Comparison of ENCODE assay signal across 8 cellular contexts in genomic region chr6:33273129-33273923, GRCh38. TPM values are rescaled to one million over a fixed set of nuclear protein-coding genes. Genes with fewer than 3 reads are reported as not detected.
DNase-seq lines count a peak whose midpoint lies in the region; ATAC-seq and TF ChIP-seq lines count a peak whose summit lies in the region.

No MANE protein-coding gene starts in this region.

- in situ Hi-C loops in G401 (cut with HindIII; ENCODE audit: low sequenced_read_pairs) = no loop called here

- H3K9me3 ChIP-seq in Caco-2 (no peaks in the 10 kb centered on the region), ectodermal cell (ENCODE audit: control insufficient read depth, low read length) (no peaks in the 10 kb centered on the region), neural progenitor cell (ENCODE audit: low read depth) (no peaks in the 10 kb centered on the region)

- 69 to 77% methylated on average over 11 of the region's 11 CpGs for WGBS in ectodermal cell, 2 experiments

- TF ChIP-seq CTCF in Caco-2 (IDR thresholded peaks at IDR 0.05; ENCODE audit: insufficient read depth in 1 of 2, low read depth in 1 of 2, low read length in 1 of 2, severe bottlenecking in 1 of 2, unreplicated experiment in 1 of 2) = no peak
- TF ChIP-seq CTCF in NB4 (IDR thresholded peaks at IDR 0.05; ENCODE audit: low read depth, low read length) = no peak
- no peak for TF ChIP-seq CTCF in neural progenitor cell (IDR thresholded peaks at IDR 0.05)

- H3F3A ChIP-seq in neural progenitor cell (ENCODE audit: low read depth) = peaks cover 65% of the 10 kb centered on the region

- peak overlapping the region; percentile 94 for H3K9ac ChIP-seq in neural progenitor cell

- peak overlapping the region; percentile 98 for H3K4me2 ChIP-seq in neural progenitor cell

- H3K27me3 ChIP-seq in Caco-2 (replicated peaks; ENCODE audit: control insufficient read depth, insufficient read depth, low read length) (no peaks in the 10 kb centered on the region), ectodermal cell (ENCODE audit: control insufficient read depth, insufficient read depth, low read length, poor library complexity, severe bottlenecking) (no peaks in the 10 kb centered on the region), neural progenitor cell (no peaks in the 10 kb centered on the region)

- H2AFZ ChIP-seq in neural progenitor cell (replicated peaks) = no peak overlapping the region

- peaks cover 52% of the 10 kb centered on the region for H3K79me2 ChIP-seq in neural progenitor cell (ENCODE audit: low read depth)

- POLR2A ChIA-PET in Caco-2 (lab: Charles Lee) = no interaction called here

- peaks cover 9% of the 10 kb centered on the region for H3K36me3 ChIP-seq in Caco-2 (ENCODE audit: control insufficient read depth, insufficient read depth, low read length)
- peaks cover 29% of the 10 kb centered on the region for H3K36me3 ChIP-seq in ectodermal cell (ENCODE audit: control insufficient read depth, insufficient read depth, low read length)
- H3K36me3 ChIP-seq in neural progenitor cell = peaks cover 8% of the 10 kb centered on the region

- no peak for ATAC-seq in HG02981 (IDR thresholded peaks at IDR 0.05; ENCODE audit: unreplicated experiment)

- H3K4me3 ChIP-seq in Caco-2 (ENCODE audit: low read depth, low read length) (peak overlapping the region; percentile 56), NB4 (ENCODE audit: low read depth, low read length) (peak overlapping the region; percentile 94), ectodermal cell (ENCODE audit: insufficient read depth, low read depth, low read length) (peak overlapping the region; percentile 99), neural progenitor cell (peak overlapping the region; percentile 83)

- no TSS peak for BruUV-seq in Caco-2 (replicated peaks; lab: Mats Ljungman, UMichigan)

- peaks cover 72% of the 10 kb centered on the region for H3K36me3 Mint-ChIP-seq in Caco-2 (ENCODE audit: insufficient read depth, unreplicated experiment)
- H3K36me3 Mint-ChIP-seq in neural progenitor cell = peaks cover 28% of the 10 kb centered on the region

- peak; percentile 10 for TF ChIP-seq POLR2A in NB4 (IDR thresholded peaks at IDR 0.05; ENCODE audit: extremely low read depth, insufficient read length)

- H3K4me1 Mint-ChIP-seq in Caco-2 (ENCODE audit: low read depth, unreplicated experiment) = peaks cover 24% of the 10 kb centered on the region
- H3K4me1 Mint-ChIP-seq in neural progenitor cell = peaks cover 55% of the 10 kb centered on the region

- peak overlapping the region; percentile 95 for H3K4me3 Mint-ChIP-seq in Caco-2 (ENCODE audit: unreplicated experiment)
- H3K4me3 Mint-ChIP-seq in neural progenitor cell = peak overlapping the region; percentile 100

- H3K27ac Mint-ChIP-seq in Caco-2 (ENCODE audit: unreplicated experiment) (peak overlapping the region; percentile 100), neural progenitor cell (no peak overlapping the region)

- no peak overlapping the region for H3K27ac ChIP-seq in ectodermal cell (ENCODE audit: insufficient read depth, low read depth, low read length, poor library complexity, severe bottlenecking)
- H3K27ac ChIP-seq in neural progenitor cell = no peak overlapping the region

- intact Hi-C loops in Caco-2 (cut with micrococcal nuclease; ENCODE audit: unreplicated experiment) = no loop called here

- peaks cover 62% of the 10 kb centered on the region for H4K20me1 ChIP-seq in neural progenitor cell (ENCODE audit: low read depth)

- H3K4me1 ChIP-seq in Caco-2 = peaks cover 18% of the 10 kb centered on the region
- H3K4me1 ChIP-seq in ectodermal cell (ENCODE audit: control insufficient read depth, insufficient read depth, low read length) = peaks cover 26% of the 10 kb centered on the region
- H3K4me1 ChIP-seq in neural progenitor cell = peaks cover 42% of the 10 kb centered on the region

- H3K27me3 Mint-ChIP-seq in Caco-2 (ENCODE audit: insufficient read depth, unreplicated experiment) = no peaks in the 10 kb centered on the region
- peaks cover 6% of the 10 kb centered on the region for H3K27me3 Mint-ChIP-seq in neural progenitor cell (ENCODE audit: insufficient read depth, low read depth)

- no peaks in the 10 kb centered on the region for H3K9me3 Mint-ChIP-seq in Caco-2 (ENCODE audit: unreplicated experiment)
- H3K9me3 Mint-ChIP-seq in neural progenitor cell = no peaks in the 10 kb centered on the region

- CTCF ChIA-PET in Caco-2 (lab: Charles Lee) = no interaction called here

- DNase-seq in Caco-2 (no peak), NB4 (ENCODE audit: low read depth) (no peak), neural progenitor cell (ENCODE audit: low spot score) (no peak), G401 (ENCODE audit: low spot score) (no peak), GOT3 (lab: John Stamatoyannopoulos, UW) (no peak), COR-L47 (lab: John Stamatoyannopoulos, UW) (no peak)

RNA-seq across cellular contexts. Expression of gene RPS18, which starts 1.5 kb away (rescaled TPM):
- 2,340 and 2,366 TPM in 2 replicates for total RNA-seq in Caco-2 (2022)
- polyA plus RNA-seq in ectodermal cell (2013, experiment 1 of 4) = 3,794 TPM
- polyA plus RNA-seq in ectodermal cell (2013, experiment 2 of 4) = 3,592 TPM
- polyA plus RNA-seq in ectodermal cell (2013, experiment 3 of 4) = 3,922 TPM
- 4,303 TPM for polyA plus RNA-seq in ectodermal cell (2013, experiment 4 of 4)
- 4,188 and 4,663 TPM in 2 replicates for total RNA-seq in neural progenitor cell (ENCODE audit: low replicate concordance)
- total RNA-seq in G401 (2014; rRNA removed; shearing (Covaris generic)) = 3,510 and 5,097 TPM in 2 replicates

RNA-seq across cellular contexts. Expression of gene VPS52, which starts 1.6 kb away (rescaled TPM):
- total RNA-seq in Caco-2 (2022) (55.1 and 55.6 TPM in 2 replicates), neural progenitor cell (ENCODE audit: low replicate concordance) (28.7 and 38.4 TPM in 2 replicates)
- 58.2 TPM for polyA plus RNA-seq in ectodermal cell (2013, experiment 1 of 4)
- polyA plus RNA-seq in ectodermal cell (2013, experiment 2 of 4) = 59.1 TPM
- 54.7 TPM for polyA plus RNA-seq in ectodermal cell (2013, experiment 3 of 4)
- polyA plus RNA-seq in ectodermal cell (2013, experiment 4 of 4) = 69.5 TPM
- 11.3 and 27.1 TPM in 2 replicates for total RNA-seq in G401 (2014; rRNA removed; shearing (Covaris generic))

RNA-seq across cellular contexts. Expression of gene B3GALT4, which starts 3.6 kb away (rescaled TPM):
- 0.34 and 0.67 TPM in 2 replicates for total RNA-seq in Caco-2 (2022)
- polyA plus RNA-seq in ectodermal cell (2013, experiment 1 of 4) = 1.3 TPM
- polyA plus RNA-seq in ectodermal cell (2013, experiment 2 of 4) = 2.3 TPM
- polyA plus RNA-seq in ectodermal cell (2013, experiment 3 of 4) = 1.7 TPM
- polyA plus RNA-seq in ectodermal cell (2013, experiment 4 of 4) = 2.5 TPM
- 1.1 and 2.1 TPM in 2 replicates for total RNA-seq in neural progenitor cell (ENCODE audit: low replicate concordance)
- 0.61 and 1.9 TPM in 2 replicates for total RNA-seq in G401 (2014; rRNA removed; shearing (Covaris generic))

RNA-seq across cellular contexts. Expression of gene WDR46, which starts 15.7 kb away (rescaled TPM):
- 58.2 and 62.2 TPM in 2 replicates for total RNA-seq in Caco-2 (2022)
- polyA plus RNA-seq in ectodermal cell (2013, experiment 1 of 4) = 60.2 TPM
- polyA plus RNA-seq in ectodermal cell (2013, experiment 2 of 4) = 61.4 TPM
- polyA plus RNA-seq in ectodermal cell (2013, experiment 3 of 4) = 40.2 TPM
- 50.6 TPM for polyA plus RNA-seq in ectodermal cell (2013, experiment 4 of 4)
- total RNA-seq in neural progenitor cell (ENCODE audit: low replicate concordance) = 31.1 and 43.5 TPM in 2 replicates
- 91.6 and 107 TPM in 2 replicates for total RNA-seq in G401 (2014; rRNA removed; shearing (Covaris generic))

RNA-seq across cellular contexts. Expression of gene PFDN6, which starts 16.1 kb away (rescaled TPM):
- total RNA-seq in Caco-2 (2022) (65.9 and 81.8 TPM in 2 replicates), neural progenitor cell (ENCODE audit: low replicate concordance) (35.6 and 54.5 TPM in 2 replicates)
- polyA plus RNA-seq in ectodermal cell (2013, experiment 1 of 4) = 73.2 TPM
- polyA plus RNA-seq in ectodermal cell (2013, experiment 2 of 4) = 69.5 TPM
- polyA plus RNA-seq in ectodermal cell (2013, experiment 3 of 4) = 80.8 TPM
- 88.7 TPM for polyA plus RNA-seq in ectodermal cell (2013, experiment 4 of 4)
- 131 and 154 TPM in 2 replicates for total RNA-seq in G401 (2014; rRNA removed; shearing (Covaris generic))
